ENCODE assay signal across 10 cellular contexts in the genomic region with DNA sequence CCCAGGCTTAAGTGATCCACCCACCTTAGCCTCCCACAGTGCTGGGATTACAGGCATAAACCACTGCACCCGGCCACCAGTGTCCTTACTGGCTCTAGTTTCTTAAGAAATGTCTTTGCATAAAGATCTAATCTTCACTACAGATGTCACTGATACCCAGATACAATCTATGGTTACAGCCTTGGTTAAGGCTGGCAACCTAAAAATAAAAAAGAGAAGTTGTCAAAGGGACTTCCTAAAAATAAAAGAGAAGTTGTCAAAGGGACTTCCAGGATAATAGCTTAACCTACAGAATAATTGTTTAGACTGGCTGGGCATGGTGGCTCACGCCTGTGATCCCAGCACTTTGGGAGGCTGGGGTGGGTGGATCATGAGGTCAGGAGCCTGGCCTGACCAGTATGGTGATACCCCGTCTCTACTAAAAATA. TPM values are rescaled to one million over a fixed set of nuclear protein-coding genes. Genes with fewer than 3 reads are reported as not detected.
DNase-seq lines count a peak whose midpoint lies in the region; ATAC-seq and TF ChIP-seq lines count a peak whose summit lies in the region.
"Had no signal": no experiment of that assay in that cellular context is flagged by ENCODE, and none has a peak within 500 bp of the region (broad histone marks: within the 10 kb centered on the region; RNA-seq: fewer than 3 reads in every experiment).

No MANE protein-coding gene starts in this region.

- H4K20me1 ChIP-seq in OCI-LY7 (ENCODE audit: insufficient read depth, low read length) = no peaks in the 10 kb centered on the region
- H4K20me1 ChIP-seq in osteoblast (ENCODE audit: insufficient read depth, low read length) = no peaks in the 10 kb centered on the region

- no peaks in the 10 kb centered on the region for H3K27me3 ChIP-seq in osteoblast (ENCODE audit: insufficient read depth, low read length)

- peak overlapping the region; percentile 58 for H3K4me2 ChIP-seq in OCI-LY7 (ENCODE audit: low read length)
- no peak overlapping the region for H3K4me2 ChIP-seq in osteoblast (ENCODE audit: insufficient read depth, low read length)

- H3K9me3 ChIP-seq in OCI-LY7 (ENCODE audit: low read length) (peaks cover 27% of the 10 kb centered on the region), osteoblast (ENCODE audit: low read depth, low read length) (peaks cover 2% of the 10 kb centered on the region)

- POLR2A ChIA-PET in OCI-LY7 (lab: Charles Lee) = interaction anchor here (0.6 to 2.0 kb wide), 8 partner anchors 11 to 323 kb away, joined by 3 to 7 read pairs (median 3); partner anchors contain the start of gene AMN1

- intact Hi-C loops in OCI-LY7 (cut with micrococcal nuclease; ENCODE audit: unreplicated experiment) = no loop called here

- CTCF ChIA-PET in OCI-LY7 (lab: Charles Lee; ENCODE audit: unreplicated experiment) = no interaction called here

- no peak for TF ChIP-seq CTCF in OCI-LY7 (conservative IDR thresholded peaks at IDR 0.05; ENCODE audit: low read length)
- no peak for TF ChIP-seq CTCF in osteoblast (IDR thresholded peaks at IDR 0.05; ENCODE audit: extremely low read depth, low read depth, low read length)

- peak overlapping the region; percentile 83 for H3K27ac ChIP-seq in OCI-LY7 (ENCODE audit: low read depth, low read length, poor library complexity, severe bottlenecking)
- no peak overlapping the region for H3K27ac ChIP-seq in osteoblast (ENCODE audit: low read depth, low read length)
- H3K27ac ChIP-seq: RWPE1 had no signal

- H3K4me3 ChIP-seq in OCI-LY7 (ENCODE audit: low read depth, low read length, poor library complexity, severe bottlenecking) (peak overlapping the region; percentile 31), osteoblast (ENCODE audit: insufficient read depth, low read length) (no peak overlapping the region)

- H3K9me2 ChIP-seq in OCI-LY7 (ENCODE audit: insufficient read depth, low read length) = no peaks in the 10 kb centered on the region

- DNase-seq in OCI-LY7 (ENCODE audit: low spot score) = peak; percentile 88
- peak; percentile 5 for DNase-seq in osteoblast (ENCODE audit: insufficient read length, low spot score, missing footprints)
- DNase-seq in stimulated activated CD4-positive, alpha-beta T cell treated with anti-CD3 and anti-CD28 coated beads, Interleukin-4, amount 100 ng/mL, for 24 hours = no peak
- DNase-seq in stimulated activated naive CD4-positive, alpha-beta T cell (lab: John Stamatoyannopoulos, UW) = no peak
- no peak for DNase-seq in NCI-H1694 treated with DMSO at 0.1 percent for 48 hours (lab: John Stamatoyannopoulos, UW)
- DNase-seq: substantia nigra had no signal

- ATAC-seq in GM18873 (IDR thresholded peaks at IDR 0.05; ENCODE audit: low FRiP score, unreplicated experiment) (peak; percentile 53), HG02840 (IDR thresholded peaks at IDR 0.05; ENCODE audit: low FRiP score, unreplicated experiment) (peak; percentile 57)
- ATAC-seq: sciatic nerve had no signal

- H3K4me1 ChIP-seq in OCI-LY7 (ENCODE audit: insufficient read depth, low read length, poor library complexity, severe bottlenecking) (peaks cover 32% of the 10 kb centered on the region), osteoblast (ENCODE audit: insufficient read depth, low read length) (no peaks in the 10 kb centered on the region)

- BruUV-seq in OCI-LY7 (replicated peaks; lab: Mats Ljungman, UMichigan) = no TSS peak

- H3K79me2 ChIP-seq in OCI-LY7 (ENCODE audit: insufficient read depth, low read depth, low read length) (no peaks in the 10 kb centered on the region), osteoblast (ENCODE audit: insufficient read depth, low read length) (no peaks in the 10 kb centered on the region)

- H3K36me3 ChIP-seq in OCI-LY7 (ENCODE audit: insufficient read depth, low read length) (peaks cover 59% of the 10 kb centered on the region), osteoblast (ENCODE audit: insufficient read depth, low read length) (no peaks in the 10 kb centered on the region)

- H2AFZ ChIP-seq in OCI-LY7 (ENCODE audit: low read length) = peak overlapping the region; percentile 5; the same call in 1 of the 2 replicates
- H2AFZ ChIP-seq in osteoblast (ENCODE audit: low read length) = no peak overlapping the region

RNA-seq across cellular contexts. Expression of gene ETFBKMT, which starts 27.6 kb away (rescaled TPM):
- 0.54 and 0.92 TPM in 2 replicates for total RNA-seq in OCI-LY7 (2014; rRNA removed; shearing (Covaris generic))
- total RNA-seq in OCI-LY7 (2022) = 2.8 and 3.0 TPM in 2 replicates
- 3.8 and 4.7 TPM in 2 replicates for total RNA-seq in osteoblast

RNA-seq across cellular contexts. Expression of gene AMN1, which starts 41.7 kb away (rescaled TPM):
- 14.1 and 20.1 TPM in 2 replicates for total RNA-seq in OCI-LY7 (2014; rRNA removed; shearing (Covaris generic))
- total RNA-seq in OCI-LY7 (2022) = 12.6 and 15.2 TPM in 2 replicates
- total RNA-seq in osteoblast = 5.4 and 5.6 TPM in 2 replicates

Comparison
In these comparisons a context has a peak if more than half of its experiments do, and no peak if none do; other contexts are left out.
1. DNase-seq: peak in OCI-LY7 (single experiment) and osteoblast (single experiment); none in stimulated activated CD4-positive, alpha-beta T cell treated with anti-CD3 and anti-CD28 coated beads, Interleukin-4, amount 100 ng/mL, for 24 hours (single experiment), stimulated activated naive CD4-positive, alpha-beta T cell (0 of 6) and NCI-H1694 treated with DMSO at 0.1 percent for 48 hours (single experiment).